Comparison of ENCODE assay signal across 21 cellular contexts in the genomic region with DNA sequence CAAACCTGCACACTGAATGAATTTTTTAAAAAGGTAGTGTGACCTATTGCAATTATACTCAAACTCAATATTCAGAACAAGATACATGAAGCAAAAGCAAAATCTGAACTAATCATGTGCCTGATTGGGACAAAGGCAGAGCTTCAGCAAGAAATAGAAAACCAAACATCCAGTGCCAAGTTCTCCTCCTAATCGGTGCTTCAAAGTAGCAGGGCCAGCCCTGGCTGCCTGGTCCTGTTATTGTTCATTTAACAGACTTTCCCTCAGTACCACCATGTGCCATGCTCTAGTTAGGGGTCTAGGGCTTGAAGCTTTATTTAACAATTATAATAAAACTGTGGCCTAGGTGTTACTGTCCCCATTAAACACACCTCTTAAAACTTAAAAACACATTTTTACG.
"Had no signal": no experiment of that assay in that cellular context is flagged by ENCODE, and none has a peak within 500 bp of the region (broad histone marks: within the 10 kb centered on the region; RNA-seq: fewer than 3 reads in every experiment).

No MANE protein-coding gene starts in this region.

- H2AFZ ChIP-seq: hepatocyte, parathyroid adenoma had no signal

- H3K36me3 ChIP-seq: esophagus muscularis mucosa, gastroesophageal sphincter, heart left ventricle, left ventricle myocardium inferior, lower lobe of right lung, sigmoid colon, suprapubic skin, thyroid gland had no signal

- H3K4me3 Mint-ChIP-seq: natural killer cell; stimulated activated naive B cell treated with anti-CD40 and anti-IgM and Interleukin-4, amounts not matched to agents 10 μg/mL and 1 μg/mL and 100 μg/mL, for 72 hours; stimulated activated naive CD8-positive, alpha-beta T cell treated with anti-CD3 and anti-CD28 coated beads, Interleukin-15, amount 100 ng/mL, for 72 hours had no signal

- H3K9ac ChIP-seq: parathyroid adenoma had no signal

- H3K27ac Mint-ChIP-seq: natural killer cell; progenitor cell of endocrine pancreas; stimulated activated naive B cell treated with anti-CD40 and anti-IgM and Interleukin-4, amounts not matched to agents 10 μg/mL and 1 μg/mL and 100 μg/mL, for 72 hours; stimulated activated naive CD8-positive, alpha-beta T cell treated with anti-CD3 and anti-CD28 coated beads, Interleukin-15, amount 100 ng/mL, for 72 hours had no signal

- H3K4me3 ChIP-seq: esophagus muscularis mucosa, gastroesophageal sphincter, heart left ventricle, hepatocyte, left ventricle myocardium inferior, lower lobe of right lung, sigmoid colon, suprapubic skin, thyroid gland had no signal

- H3K4me2 ChIP-seq: hepatocyte had no signal

- DNase-seq: cerebellar nuclear complex; cortex of kidney; effector CD4-positive, alpha-beta T cell; foreskin keratinocyte; left ventricle myocardium inferior; lower lobe of right lung; natural killer cell; occipital lobe; sigmoid colon; stimulated activated naive B cell treated with anti-CD40 and anti-IgM and Interleukin-4, amounts not matched to agents 10 μg/mL and 1 μg/mL and 100 μg/mL, for 72 hours; stimulated activated naive CD8-positive, alpha-beta T cell treated with anti-CD3 and anti-CD28 coated beads, Interleukin-15, amount 100 ng/mL, for 72 hours; thyroid gland; trophoblast cell had no signal

- H3K27me3 Mint-ChIP-seq: stimulated activated naive B cell treated with anti-CD40 and anti-IgM and Interleukin-4, amounts not matched to agents 10 μg/mL and 1 μg/mL and 100 μg/mL, for 72 hours; stimulated activated naive CD8-positive, alpha-beta T cell treated with anti-CD3 and anti-CD28 coated beads, Interleukin-15, amount 100 ng/mL, for 72 hours had no signal

- ATAC-seq: foreskin keratinocyte; left colon; natural killer cell; stimulated activated naive B cell treated with anti-CD40 and anti-IgM and Interleukin-4, amounts not matched to agents 10 μg/mL and 1 μg/mL and 100 μg/mL, for 72 hours had no signal

- H3K9me3 ChIP-seq: esophagus muscularis mucosa, gastroesophageal sphincter, heart left ventricle, left ventricle myocardium inferior, lower lobe of right lung, sigmoid colon, suprapubic skin, thyroid gland had no signal

- H3K4me1 ChIP-seq: esophagus muscularis mucosa, foreskin keratinocyte, gastroesophageal sphincter, lower lobe of right lung, parathyroid adenoma, suprapubic skin, thyroid gland had no signal

- H3K27ac ChIP-seq: esophagus muscularis mucosa, foreskin keratinocyte, gastroesophageal sphincter, heart left ventricle, hepatocyte, left ventricle myocardium inferior, lower lobe of right lung, parathyroid adenoma, sigmoid colon, suprapubic skin, thyroid gland had no signal

- H3K9me3 Mint-ChIP-seq: natural killer cell; stimulated activated naive CD8-positive, alpha-beta T cell treated with anti-CD3 and anti-CD28 coated beads, Interleukin-15, amount 100 ng/mL, for 72 hours had no signal

- H3K36me3 Mint-ChIP-seq: natural killer cell; stimulated activated naive B cell treated with anti-CD40 and anti-IgM and Interleukin-4, amounts not matched to agents 10 μg/mL and 1 μg/mL and 100 μg/mL, for 72 hours had no signal

- H3K79me2 ChIP-seq: hepatocyte, parathyroid adenoma had no signal

- H3K27me3 ChIP-seq: foreskin keratinocyte, heart left ventricle, hepatocyte, suprapubic skin, thyroid gland had no signal

- H3K4me1 Mint-ChIP-seq: natural killer cell; stimulated activated naive B cell treated with anti-CD40 and anti-IgM and Interleukin-4, amounts not matched to agents 10 μg/mL and 1 μg/mL and 100 μg/mL, for 72 hours; stimulated activated naive CD8-positive, alpha-beta T cell treated with anti-CD3 and anti-CD28 coated beads, Interleukin-15, amount 100 ng/mL, for 72 hours had no signal
